ENCODE assay signal across 9 cellular contexts in genomic region chr2:196718796-196719564, GRCh38.
DNase-seq lines count a peak whose midpoint lies in the region; ATAC-seq and TF ChIP-seq lines count a peak whose summit lies in the region.
"Had no signal": no experiment of that assay in that cellular context is flagged by ENCODE, and none has a peak within 500 bp of the region (broad histone marks: within the 10 kb centered on the region; RNA-seq: fewer than 3 reads in every experiment).

No MANE protein-coding gene starts in this region.

- H3K4me3 ChIP-seq in prostate gland = no peak overlapping the region

- TF ChIP-seq CTCF in 22Rv1 (IDR thresholded peaks at IDR 0.05) (0 out of 2 replicates have a peak, but pooled peaks have one; percentile 17), prostate gland (IDR thresholded peaks at IDR 0.05) (no peak)

- intact Hi-C loops in left ventricle myocardium superior (cut with micrococcal nuclease) = no loop called here
- intact Hi-C loops in prostate gland (cut with DNase I) = no loop called here

- ATAC-seq in GM21447 (IDR thresholded peaks at IDR 0.05; ENCODE audit: unreplicated experiment) = peak; percentile 88
- peak; percentile 74 for ATAC-seq in left ventricle myocardium superior
- no peak for ATAC-seq in GM21529 (IDR thresholded peaks at IDR 0.05; ENCODE audit: unreplicated experiment)

- no peaks in the 10 kb centered on the region for H3K36me3 ChIP-seq in prostate gland

- no peaks in the 10 kb centered on the region for H3K9me3 ChIP-seq in prostate gland

- TF ChIP-seq POLR2A in prostate gland (IDR thresholded peaks at IDR 0.05) = no peak

- DNase-seq in OCI-M1 (lab: John Stamatoyannopoulos, UW) (peak; percentile 95), left ventricle myocardium superior (peak; percentile 37), NCI-H526 treated with DMSO at 0.1 percent for 48 hours (lab: John Stamatoyannopoulos, UW) (no peak), NCI-H2107 treated with DMSO at 0.1 percent for 48 hours (lab: John Stamatoyannopoulos, UW; ENCODE audit: unreplicated experiment) (no peak), prostate gland (ENCODE audit: low spot score) (no peak)
- DNase-seq: left cardiac atrium had no signal

- no peaks in the 10 kb centered on the region for H3K4me1 ChIP-seq in prostate gland (replicated peaks)

- H3K27ac ChIP-seq in 22Rv1 (no peak overlapping the region), prostate gland (no peak overlapping the region)

- 43% methylated on average over 5 of the region's 5 CpGs for WGBS in prostate gland

- H3K27me3 ChIP-seq in prostate gland (replicated peaks; ENCODE audit: insufficient read depth) = no peaks in the 10 kb centered on the region

Comparison
In these comparisons a context has a peak if more than half of its experiments do, and no peak if none do; other contexts are left out.
1. DNase-seq: peak in OCI-M1 (single experiment) and left ventricle myocardium superior (single experiment); none in NCI-H526 treated with DMSO at 0.1 percent for 48 hours (single experiment), NCI-H2107 treated with DMSO at 0.1 percent for 48 hours (single experiment) and prostate gland (single experiment).